ENCODE assay signal across 9 cellular contexts in the genomic region with DNA sequence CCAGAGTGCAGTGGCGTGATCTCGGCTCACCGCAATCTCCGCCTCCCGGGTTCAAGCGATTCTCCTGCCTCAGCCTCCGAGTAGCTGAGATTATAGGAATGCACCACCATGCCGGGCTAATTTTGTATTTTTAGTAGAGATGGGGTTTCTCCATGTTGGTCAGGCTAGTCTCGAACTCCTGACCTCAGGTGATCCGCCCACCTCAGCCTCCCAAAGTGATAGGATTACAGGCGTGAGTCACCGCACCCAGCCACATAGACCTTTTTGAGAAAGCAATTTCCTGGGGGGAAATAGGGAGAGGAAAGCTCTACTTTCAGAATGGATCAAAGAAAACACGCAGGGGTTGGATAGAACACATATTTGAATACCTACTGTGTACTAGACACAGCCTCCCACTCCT. TPM values are rescaled to one million over a fixed set of nuclear protein-coding genes. Genes with fewer than 3 reads are reported as not detected.
DNase-seq lines count a peak whose midpoint lies in the region; ATAC-seq and TF ChIP-seq lines count a peak whose summit lies in the region.
"Not testable (repeated sequence)": the region's sequence is repeated elsewhere in the genome, so short reads cannot be mapped to it uniquely, and the experiment has no call there.
"Had no signal": no experiment of that assay in that cellular context is flagged by ENCODE, and none has a peak within 500 bp of the region (broad histone marks: within the 10 kb centered on the region; RNA-seq: fewer than 3 reads in every experiment).

No MANE protein-coding gene starts in this region.

- H3K9me3 ChIP-seq in H9 (ENCODE audit: control insufficient read depth, low read depth, low read length); T-helper 17 cell (ENCODE audit: control insufficient read depth, low read length, poor library complexity, severe bottlenecking); ectodermal cell (ENCODE audit: control insufficient read depth, low read length); neural progenitor cell (ENCODE audit: low read depth): not testable (repeated sequence)

- not testable (repeated sequence) for H3K18ac ChIP-seq in H9 (ENCODE audit: insufficient read length, low read depth, low read length)

- not testable (repeated sequence) for H3K9ac ChIP-seq in H9 (ENCODE audit: extremely low read depth, insufficient read length, low read length); neural progenitor cell

- H3K4me3 Mint-ChIP-seq in H9; T-helper 17 cell; activated T-helper 2 cell treated with anti-CD3 and anti-CD28 coated beads, Interferon-gamma antibody, Interleukin-2, Interleukin-4, amounts not matched to agents 10 μg/mL and 5 μg/mL and 100 μg/mL, durations not matched to agents 14 hours and 24 hours and 36 hours (ENCODE audit: low read depth); neural progenitor cell; type B pancreatic cell: not testable (repeated sequence)

- H3K4me1 Mint-ChIP-seq in H9; T-helper 17 cell; type B pancreatic cell (ENCODE audit: unreplicated experiment): not testable (repeated sequence)
- peaks cover 21% of the 10 kb centered on the region for H3K4me1 Mint-ChIP-seq in activated T-helper 2 cell treated with anti-CD3 and anti-CD28 coated beads, Interferon-gamma antibody, Interleukin-2, Interleukin-4, amounts not matched to agents 10 μg/mL and 5 μg/mL and 100 μg/mL, durations not matched to agents 14 hours and 24 hours and 36 hours (ENCODE audit: low read depth)
- H3K4me1 Mint-ChIP-seq in neural progenitor cell = peaks cover 14% of the 10 kb centered on the region

- not testable (repeated sequence) for H2BK20ac ChIP-seq in H9 (ENCODE audit: low read depth, low read length, poor library complexity, severe bottlenecking)

- H2AK5ac ChIP-seq in H9 (ENCODE audit: insufficient read length, low read length) = not testable (repeated sequence)

- not testable (repeated sequence) for H3K4me3 ChIP-seq in ectodermal cell (ENCODE audit: insufficient read depth, low read depth, low read length); neural progenitor cell

- H4K91ac ChIP-seq in H9 (ENCODE audit: insufficient read length, low read depth, low read length) = not testable (repeated sequence)

- H3K23me2 ChIP-seq in H9 (ENCODE audit: insufficient read length, low read depth, low read length, poor library complexity, severe bottlenecking) = not testable (repeated sequence)

- H3K14ac ChIP-seq in H9 (ENCODE audit: insufficient read depth, low read length) = not testable (repeated sequence)

- H3K36me3 Mint-ChIP-seq in H9 (ENCODE audit: insufficient read depth in 1 of 3, low read depth in 3 of 3) (peaks cover 26 to 51% (median 45%) of the 10 kb centered on the region in 3 experiments; a peak in 6 of 7 replicates), neural progenitor cell (peaks cover 18% of the 10 kb centered on the region), type B pancreatic cell (peaks cover 27% of the 10 kb centered on the region)
- H3K36me3 Mint-ChIP-seq in T-helper 17 cell (ENCODE audit: low read depth) = not testable (repeated sequence)
- H3K36me3 Mint-ChIP-seq in activated T-helper 2 cell treated with anti-CD3 and anti-CD28 coated beads, Interferon-gamma antibody, Interleukin-2, Interleukin-4, amounts not matched to agents 10 μg/mL and 5 μg/mL and 100 μg/mL, durations not matched to agents 14 hours and 24 hours and 36 hours (ENCODE audit: low read depth) = peaks cover 48% of the 10 kb centered on the region

- intact Hi-C loops in activated T-helper 2 cell treated with anti-CD3 and anti-CD28 coated beads, Interferon-gamma antibody, Interleukin-2, Interleukin-4, amounts not matched to agents 10 μg/mL and 5 μg/mL and 100 μg/mL, durations not matched to agents 14 hours and 24 hours and 36 hours (cut with micrococcal nuclease) = not testable (repeated sequence)

- not testable (repeated sequence) for H4K20me1 ChIP-seq in H9 (ENCODE audit: control insufficient read depth, insufficient read depth, insufficient read length); neural progenitor cell (ENCODE audit: low read depth)

- H2BK5ac ChIP-seq in H9 (ENCODE audit: insufficient read length, low read length) = not testable (repeated sequence)

- no CpG with 5 or more reads among the region's 13 CpGs for WGBS in H9 (ENCODE audit: extremely low coverage, insufficient read length, low lambda C conversion rate)
- 94 to 96% methylated on average over 13 of the region's 13 CpGs for WGBS in ectodermal cell, 2 experiments

- H2BK120ac ChIP-seq in H9 (ENCODE audit: low read depth, low read length, poor library complexity, severe bottlenecking) = not testable (repeated sequence)

- not testable (repeated sequence) for H3T11ph ChIP-seq in H9 (ENCODE audit: low read length)

- H3K79me1 ChIP-seq in H9 (ENCODE audit: insufficient read depth, low read depth, low read length, poor library complexity, severe bottlenecking) = not testable (repeated sequence)

- not testable (repeated sequence) for H3K4me1 ChIP-seq in H9 (ENCODE audit: insufficient read depth, low read length); ectodermal cell (ENCODE audit: control insufficient read depth, insufficient read depth, low read length); neural progenitor cell

- H4K5ac ChIP-seq in H9 (ENCODE audit: insufficient read length, low read depth, low read length) = not testable (repeated sequence)

- not testable (repeated sequence) for H3K9me3 Mint-ChIP-seq in H9; activated T-helper 2 cell treated with anti-CD3 and anti-CD28 coated beads, Interferon-gamma antibody, Interleukin-2, Interleukin-4, amounts not matched to agents 10 μg/mL and 5 μg/mL and 100 μg/mL, durations not matched to agents 14 hours and 24 hours and 36 hours; neural progenitor cell; type B pancreatic cell

- H4K8ac ChIP-seq in H9 (replicated peaks; ENCODE audit: insufficient read length, low read depth, low read length) = not testable (repeated sequence)

- not testable (repeated sequence) for H3K4me2 ChIP-seq in H9 (ENCODE audit: insufficient read depth, insufficient read length, low read length); neural progenitor cell

- not testable (repeated sequence) for H3K23ac ChIP-seq in H9 (ENCODE audit: insufficient read length, low read depth, low read length)

- H3K27ac Mint-ChIP-seq in H9 = peak overlapping the region in 2 of 3 experiments; percentile 45 to 96; a peak in 3 of 7 replicates
- H3K27ac Mint-ChIP-seq in T-helper 17 cell = peak overlapping the region; percentile 90
- peak overlapping the region; percentile 76 for H3K27ac Mint-ChIP-seq in activated T-helper 2 cell treated with anti-CD3 and anti-CD28 coated beads, Interferon-gamma antibody, Interleukin-2, Interleukin-4, amounts not matched to agents 10 μg/mL and 5 μg/mL and 100 μg/mL, durations not matched to agents 14 hours and 24 hours and 36 hours
- H3K27ac Mint-ChIP-seq in neural progenitor cell = peak overlapping the region; percentile 84
- peak overlapping the region; percentile 84 for H3K27ac Mint-ChIP-seq in type B pancreatic cell

- not testable (repeated sequence) for ATAC-seq in T-helper 17 cell

- not testable (repeated sequence) for H3K27me3 ChIP-seq in H9 (ENCODE audit: insufficient read depth, low read length); ectodermal cell (ENCODE audit: control insufficient read depth, insufficient read depth, low read length, poor library complexity, severe bottlenecking); neural progenitor cell

- H3K4ac ChIP-seq in H9 (ENCODE audit: low read depth, low read length) = not testable (repeated sequence)

- not testable (repeated sequence) for H3K56ac ChIP-seq in H9 (ENCODE audit: insufficient read length, low read depth, low read length)

- H3K79me2 ChIP-seq in H9 (ENCODE audit: insufficient read depth, low read length); neural progenitor cell (ENCODE audit: low read depth): not testable (repeated sequence)

- H2BK12ac ChIP-seq in H9 (ENCODE audit: insufficient read length, low read depth, low read length) = not testable (repeated sequence)

- not testable (repeated sequence) for DNase-seq in H9; T-helper 17 cell; activated T-helper 2 cell treated with anti-CD3 and anti-CD28 coated beads, Interferon-gamma antibody, Interleukin-2, Interleukin-4, amounts not matched to agents 10 μg/mL and 5 μg/mL and 100 μg/mL, durations not matched to agents 14 hours and 24 hours and 36 hours (ENCODE audit: low spot score); neural progenitor cell (ENCODE audit: low spot score); type B pancreatic cell (ENCODE audit: extremely low spot score, unreplicated experiment)

- not testable (repeated sequence) for H2BK15ac ChIP-seq in H9 (ENCODE audit: low read depth, low read length)

- TF ChIP-seq CTCF in H9 (conservative IDR thresholded peaks at IDR 0.05); neural progenitor cell (IDR thresholded peaks at IDR 0.05); type B pancreatic cell (conservative IDR thresholded peaks at IDR 0.05): not testable (repeated sequence)

- H2AFZ ChIP-seq in H9 (ENCODE audit: low read length); neural progenitor cell (replicated peaks): not testable (repeated sequence)

- H3K36me3 ChIP-seq in ectodermal cell (ENCODE audit: control insufficient read depth, insufficient read depth, low read length) = peaks cover 33% of the 10 kb centered on the region
- H3K36me3 ChIP-seq in neural progenitor cell = not testable (repeated sequence)

- peaks cover 33% of the 10 kb centered on the region for H3F3A ChIP-seq in neural progenitor cell (ENCODE audit: low read depth)

- not testable (repeated sequence) for H3K27me3 Mint-ChIP-seq in H9 (ENCODE audit: low read depth); T-helper 17 cell; activated T-helper 2 cell treated with anti-CD3 and anti-CD28 coated beads, Interferon-gamma antibody, Interleukin-2, Interleukin-4, amounts not matched to agents 10 μg/mL and 5 μg/mL and 100 μg/mL, durations not matched to agents 14 hours and 24 hours and 36 hours (ENCODE audit: low read depth); neural progenitor cell (ENCODE audit: insufficient read depth, low read depth); type B pancreatic cell

- H3K27ac ChIP-seq in H9 (ENCODE audit: insufficient read length, low read depth, low read length); neural progenitor cell: not testable (repeated sequence)
- H3K27ac ChIP-seq in ectodermal cell (ENCODE audit: insufficient read depth, low read depth, low read length, poor library complexity, severe bottlenecking) = peak overlapping the region; percentile 44

RNA-seq across cellular contexts. Expression of gene CFAP141, which starts 0.4 kb away (rescaled TPM):
- not detected in 2 replicates for total RNA-seq in H9 (2021)
- not detected for total RNA-seq in T-helper 17 cell
- total RNA-seq in activated T-helper 2 cell treated with anti-CD3 and anti-CD28 coated beads, Interferon-gamma antibody, Interleukin-2, Interleukin-4, amounts not matched to agents 10 μg/mL and 5 μg/mL and 100 μg/mL, durations not matched to agents 14 hours and 24 hours and 36 hours = not detected in 2 replicates
- polyA plus RNA-seq in ectodermal cell (2013, experiment 1 of 4) = not detected
- polyA plus RNA-seq in ectodermal cell (2013, experiment 2 of 4) = not detected
- not detected for polyA plus RNA-seq in ectodermal cell (2013, experiment 3 of 4)
- polyA plus RNA-seq in ectodermal cell (2013, experiment 4 of 4) = not detected
- total RNA-seq in neural progenitor cell (ENCODE audit: low replicate concordance) = not detected in 2 replicates
- total RNA-seq in type B pancreatic cell (ENCODE audit: low replicate concordance) = not detected in 2 replicates
- total RNA-seq: esophagus muscularis mucosa, mesothelial cell of epicardium, urinary bladder had no signal
- polyA plus RNA-seq: urinary bladder had no signal

RNA-seq across cellular contexts. Expression of gene TPM3, which starts 13.9 kb away (rescaled TPM):
- total RNA-seq in H9 (2021) (508 and 513 TPM in 2 replicates), T-helper 17 cell (100 to 1,000 TPM; 386 to 391 TPM), neural progenitor cell (ENCODE audit: low replicate concordance) (408 and 596 TPM in 2 replicates), type B pancreatic cell (ENCODE audit: low replicate concordance) (263 and 371 TPM in 2 replicates)
- 696 and 759 TPM in 2 replicates for total RNA-seq in activated T-helper 2 cell treated with anti-CD3 and anti-CD28 coated beads, Interferon-gamma antibody, Interleukin-2, Interleukin-4, amounts not matched to agents 10 μg/mL and 5 μg/mL and 100 μg/mL, durations not matched to agents 14 hours and 24 hours and 36 hours
- 444 TPM for polyA plus RNA-seq in ectodermal cell (2013, experiment 1 of 4)
- polyA plus RNA-seq in ectodermal cell (2013, experiment 2 of 4) = 421 TPM
- 304 TPM for polyA plus RNA-seq in ectodermal cell (2013, experiment 3 of 4)
- polyA plus RNA-seq in ectodermal cell (2013, experiment 4 of 4) = 341 TPM

RNA-seq across cellular contexts. Expression of gene UBAP2L, which starts 15.0 kb away (rescaled TPM):
- total RNA-seq in H9 (2021) (258 and 265 TPM in 2 replicates), T-helper 17 cell (100 to 1,000 TPM; 186 to 192 TPM), neural progenitor cell (ENCODE audit: low replicate concordance) (135 and 148 TPM in 2 replicates), type B pancreatic cell (ENCODE audit: low replicate concordance) (188 and 216 TPM in 2 replicates)
- 259 and 263 TPM in 2 replicates for total RNA-seq in activated T-helper 2 cell treated with anti-CD3 and anti-CD28 coated beads, Interferon-gamma antibody, Interleukin-2, Interleukin-4, amounts not matched to agents 10 μg/mL and 5 μg/mL and 100 μg/mL, durations not matched to agents 14 hours and 24 hours and 36 hours
- polyA plus RNA-seq in ectodermal cell (2013, experiment 1 of 4) = 241 TPM
- 241 TPM for polyA plus RNA-seq in ectodermal cell (2013, experiment 2 of 4)
- polyA plus RNA-seq in ectodermal cell (2013, experiment 3 of 4) = 144 TPM
- 164 TPM for polyA plus RNA-seq in ectodermal cell (2013, experiment 4 of 4)

RNA-seq across cellular contexts. Expression of gene NUP210L, which starts 50.9 kb away (rescaled TPM):
- total RNA-seq in H9 (2021) (0.04 TPM in 1 of 2 replicates, not detected in the other), T-helper 17 cell (under 1 TPM in 1 of 2 donors, not detected in 1; 0.07 TPM), neural progenitor cell (ENCODE audit: low replicate concordance) (not detected in 2 replicates), type B pancreatic cell (ENCODE audit: low replicate concordance) (0.07 TPM in 1 of 2 replicates, not detected in the other)
- 0.05 and 0.07 TPM in 2 replicates for total RNA-seq in activated T-helper 2 cell treated with anti-CD3 and anti-CD28 coated beads, Interferon-gamma antibody, Interleukin-2, Interleukin-4, amounts not matched to agents 10 μg/mL and 5 μg/mL and 100 μg/mL, durations not matched to agents 14 hours and 24 hours and 36 hours
- polyA plus RNA-seq in ectodermal cell (2013, experiment 1 of 4) = not detected
- 0.07 TPM for polyA plus RNA-seq in ectodermal cell (2013, experiment 2 of 4)
- polyA plus RNA-seq in ectodermal cell (2013, experiment 3 of 4) = not detected
- polyA plus RNA-seq in ectodermal cell (2013, experiment 4 of 4) = not detected
- total RNA-seq: esophagus muscularis mucosa had no signal
